Comparison of ENCODE assay signal across 27 cellular contexts in genomic region chr12:76506149-76506548, GRCh38.
"Had no signal": no experiment of that assay in that cellular context is flagged by ENCODE, and none has a peak within 500 bp of the region (broad histone marks: within the 10 kb centered on the region; RNA-seq: fewer than 3 reads in every experiment).

No MANE protein-coding gene starts in this region.

- H3K4me3 Mint-ChIP-seq: activated CD4-positive, alpha-beta T cell treated with anti-CD3 and anti-CD28 coated beads, Interleukin-2, amount 10 ng/mL, durations not matched to agents 24 days and 14 days; activated CD8-positive, alpha-beta T cell treated with anti-CD3 and anti-CD28 coated beads for 36 hours; activated naive CD4-positive, alpha-beta T cell treated with anti-CD3 and anti-CD28 coated beads, Interleukin-2, amount 50 U/mL, for 24 hours; activated naive CD8-positive, alpha-beta T cell treated with anti-CD3 and anti-CD28 coated beads, Interleukin-2, amount 10 ng/mL, durations not matched to agents 7 days and 5 days; activated T-cell treated with anti-CD3 and anti-CD28 coated beads, Interleukin-2, amount 50 U/mL, for 72 hours; T-helper 2 cell treated with Interferon-gamma antibody and Interleukin-4, amounts not matched to agents 5 μg/mL and 100 μg/mL, for 36 hours had no signal

- DNase-seq: activated CD4-positive, alpha-beta T cell treated with anti-CD3 and anti-CD28 coated beads, Interleukin-2, amount 10 ng/mL, durations not matched to agents 24 days and 14 days; activated CD4-positive, alpha-beta T cell treated with anti-CD3 and anti-CD28 coated beads, Interleukin-2, amount 50 U/mL, for 4 hours; activated CD8-positive, alpha-beta T cell treated with anti-CD3 and anti-CD28 coated beads for 36 hours; activated gamma-delta T cell; activated naive CD4-positive, alpha-beta T cell treated with Interleukin-2 at 50 U/mL for 16 hours; activated naive CD8-positive, alpha-beta T cell treated with anti-CD3 and anti-CD28 coated beads, Interleukin-2, amount 10 ng/mL, durations not matched to agents 7 days and 5 days; activated T-cell treated with anti-CD3 and anti-CD28 coated beads, Interleukin-2, amount 50 U/mL, for 1 hour; activated T-cell treated with anti-CD3 and anti-CD28 coated beads, Interleukin-2, amount 50 U/mL, for 72 hours; amygdala; KG1; MM.1S; MV-4-11; NCI-H1092; NCI-H1436 treated with DMSO at 0.1 percent for 48 hours; NCI-H1694 treated with DMSO at 0.1 percent for 48 hours; NCI-H2029; NCI-H345; NCI-H524 treated with DMSO at 0.1 percent for 48 hours; SHP77; SJCRH30 had no signal

- H3K9me3 ChIP-seq: SJCRH30 had no signal

- H3K4me3 ChIP-seq: ascending aorta, cardiac muscle cell, SJCRH30, SK-N-MC had no signal

- ATAC-seq: activated CD8-positive, alpha-beta T cell treated with anti-CD3 and anti-CD28 coated beads for 36 hours; activated T-cell treated with anti-CD3 and anti-CD28 coated beads, Interleukin-2, amount 50 U/mL, for 72 hours; Panc1 had no signal

- H3K27me3 Mint-ChIP-seq: activated CD4-positive, alpha-beta T cell treated with anti-CD3 and anti-CD28 coated beads, Interleukin-2, amount 10 ng/mL, durations not matched to agents 24 days and 14 days; activated CD8-positive, alpha-beta T cell treated with anti-CD3 and anti-CD28 coated beads for 36 hours; activated naive CD4-positive, alpha-beta T cell treated with anti-CD3 and anti-CD28 coated beads, Interleukin-2, amount 50 U/mL, for 24 hours; activated naive CD8-positive, alpha-beta T cell treated with anti-CD3 and anti-CD28 coated beads, Interleukin-2, amount 10 ng/mL, durations not matched to agents 7 days and 5 days had no signal

- H3K27ac Mint-ChIP-seq: activated CD4-positive, alpha-beta T cell treated with anti-CD3 and anti-CD28 coated beads, Interleukin-2, amount 10 ng/mL, durations not matched to agents 24 days and 14 days; activated CD8-positive, alpha-beta T cell treated with anti-CD3 and anti-CD28 coated beads for 36 hours; activated naive CD4-positive, alpha-beta T cell treated with anti-CD3 and anti-CD28 coated beads, Interleukin-2, amount 50 U/mL, for 24 hours; activated naive CD8-positive, alpha-beta T cell treated with anti-CD3 and anti-CD28 coated beads, Interleukin-2, amount 10 ng/mL, durations not matched to agents 7 days and 5 days; activated T-cell treated with anti-CD3 and anti-CD28 coated beads, Interleukin-2, amount 50 U/mL, for 72 hours; activated T-helper 2 cell treated with anti-CD3 and anti-CD28 coated beads, Interferon-gamma antibody, Interleukin-2, Interleukin-4, amounts not matched to agents 10 μg/mL and 5 μg/mL and 100 μg/mL, durations not matched to agents 14 hours and 24 hours and 36 hours; T-helper 2 cell treated with Interferon-gamma antibody and Interleukin-4, amounts not matched to agents 5 μg/mL and 100 μg/mL, for 36 hours had no signal

- H3K4me1 Mint-ChIP-seq: activated naive CD8-positive, alpha-beta T cell treated with anti-CD3 and anti-CD28 coated beads, Interleukin-2, amount 10 ng/mL, durations not matched to agents 7 days and 5 days had no signal

- H3K4me1 ChIP-seq: ascending aorta, SJCRH30 had no signal

- H3K36me3 ChIP-seq: cardiac muscle cell, SJCRH30 had no signal

- H3K27ac ChIP-seq: ascending aorta, cardiac muscle cell, SJCRH30, SK-N-MC had no signal

- H3K27me3 ChIP-seq: ascending aorta, cardiac muscle cell, SJCRH30 had no signal
